8 cellular contexts compared by ENCODE assay signal in genomic region chr15:73873889-73874511, GRCh38. TPM values are rescaled to one million over a fixed set of nuclear protein-coding genes. Genes with fewer than 3 reads are reported as not detected.
A peak's percentile ranks its signal among the peaks of the same experiment; 100 is the strongest.
DNase-seq lines count a peak whose midpoint lies in the region; ATAC-seq and TF ChIP-seq lines count a peak whose summit lies in the region.

No MANE protein-coding gene starts in this region.

- no peak overlapping the region for H3K27ac Mint-ChIP-seq in activated CD4-positive, alpha-beta T cell treated with anti-CD3 and anti-CD28 coated beads, Interleukin-2, amount 10 ng/mL, durations not matched to agents 7 days and 5 days
- no peak overlapping the region for H3K27ac Mint-ChIP-seq in glutamatergic neuron (ENCODE audit: unreplicated experiment)

- no peak overlapping the region for H3K4me3 Mint-ChIP-seq in activated CD4-positive, alpha-beta T cell treated with anti-CD3 and anti-CD28 coated beads, Interleukin-2, amount 10 ng/mL, durations not matched to agents 7 days and 5 days
- no peak overlapping the region for H3K4me3 Mint-ChIP-seq in glutamatergic neuron (ENCODE audit: unreplicated experiment)

- H3K36me3 Mint-ChIP-seq in activated CD4-positive, alpha-beta T cell treated with anti-CD3 and anti-CD28 coated beads, Interleukin-2, amount 10 ng/mL, durations not matched to agents 7 days and 5 days (ENCODE audit: low read depth): no peaks in the 10 kb centered on the region
- peaks cover 5% of the 10 kb centered on the region for H3K36me3 Mint-ChIP-seq in glutamatergic neuron (ENCODE audit: unreplicated experiment)

- peaks cover 48% of the 10 kb centered on the region for H3K27me3 Mint-ChIP-seq in activated CD4-positive, alpha-beta T cell treated with anti-CD3 and anti-CD28 coated beads, Interleukin-2, amount 10 ng/mL, durations not matched to agents 7 days and 5 days
- H3K27me3 Mint-ChIP-seq in glutamatergic neuron (ENCODE audit: unreplicated experiment): peaks cover 2% of the 10 kb centered on the region

- no peak overlapping the region for H3K27ac ChIP-seq in A673 (ENCODE audit: low read depth, low read length, poor library complexity, severe bottlenecking)

- H3K9me3 ChIP-seq in A673 (ENCODE audit: low read depth, low read length, poor library complexity, severe bottlenecking): no peaks in the 10 kb centered on the region

- H3K36me3 ChIP-seq in A673 (ENCODE audit: insufficient read depth, low read length, poor library complexity, severe bottlenecking): no peaks in the 10 kb centered on the region

- DNase-seq in A673 (ENCODE audit: low spot score): peak; percentile 65
- peak; percentile 75 for DNase-seq in ELR (ENCODE audit: low read depth)
- DNase-seq in NCI-H1694 (lab: John Stamatoyannopoulos, UW): peak; percentile 60
- peak; percentile 60 for DNase-seq in activated CD4-positive, alpha-beta T cell treated with anti-CD3 and anti-CD28 coated beads, Interleukin-2, amount 10 ng/mL, durations not matched to agents 7 days and 5 days
- DNase-seq in glutamatergic neuron: no peak
- DNase-seq in stimulated activated CD4-positive, alpha-beta T cell treated with anti-CD3 and anti-CD28 coated beads, Interleukin-4, amount 100 ng/mL, for 24 hours: peak; percentile 31

- CTCF ChIA-PET in A673 (lab: Charles Lee): interaction anchor here (0.8 to 1.5 kb wide), 5 partner anchors 20 to 99 kb away, joined by 3 to 5 read pairs (median 3); no protein-coding TSS in a partner anchor
- CTCF ChIA-PET in activated CD4-positive, alpha-beta T cell treated with anti-CD3 and anti-CD28 coated beads, Interleukin-2, amount 10 ng/mL, durations not matched to agents 7 days and 5 days (lab: Charles Lee): interaction anchor here (0.8 to 1.7 kb wide), 10 partner anchors 9 to 154 kb away, joined by 3 to 5 read pairs (median 3); no protein-coding TSS in a partner anchor

- H3K27me3 ChIP-seq in A673 (replicated peaks; ENCODE audit: insufficient read depth, low read depth, low read length, poor library complexity): peaks cover 50% of the 10 kb centered on the region

- intact Hi-C loops in A673 (cut with micrococcal nuclease; ENCODE audit: unreplicated experiment): loop anchor here (2.0 kb wide), 1 partner anchor 35 kb away; no protein-coding TSS in a partner anchor

- H3K9me3 Mint-ChIP-seq in activated CD4-positive, alpha-beta T cell treated with anti-CD3 and anti-CD28 coated beads, Interleukin-2, amount 10 ng/mL, durations not matched to agents 7 days and 5 days: no peaks in the 10 kb centered on the region
- peaks cover 8% of the 10 kb centered on the region for H3K9me3 Mint-ChIP-seq in glutamatergic neuron (ENCODE audit: unreplicated experiment)

- ATAC-seq in HG03159 (IDR thresholded peaks at IDR 0.05; ENCODE audit: unreplicated experiment) (no peak), GM18907 (IDR thresholded peaks at IDR 0.05; ENCODE audit: unreplicated experiment) (no peak)

- H3K4me1 Mint-ChIP-seq in activated CD4-positive, alpha-beta T cell treated with anti-CD3 and anti-CD28 coated beads, Interleukin-2, amount 10 ng/mL, durations not matched to agents 7 days and 5 days: peaks cover 3% of the 10 kb centered on the region
- peaks cover 2% of the 10 kb centered on the region for H3K4me1 Mint-ChIP-seq in glutamatergic neuron (ENCODE audit: low read depth, unreplicated experiment)

- POLR2A ChIA-PET in A673 (lab: Charles Lee; ENCODE audit: low non-redundant PET): no interaction called here
- POLR2A ChIA-PET in activated CD4-positive, alpha-beta T cell treated with anti-CD3 and anti-CD28 coated beads, Interleukin-2, amount 10 ng/mL, durations not matched to agents 7 days and 5 days (lab: Charles Lee): no interaction called here

- no TSS peak for BruUV-seq in A673 (replicated peaks; lab: Mats Ljungman, UMichigan)

- H3K4me3 ChIP-seq in A673 (ENCODE audit: low read depth, low read length, poor library complexity, severe bottlenecking): no peak overlapping the region

- no peaks in the 10 kb centered on the region for H3K4me1 ChIP-seq in A673 (ENCODE audit: insufficient read depth, low read length, poor library complexity, severe bottlenecking)

- peak; percentile 76 for TF ChIP-seq CTCF in A673 (conservative IDR thresholded peaks at IDR 0.05; ENCODE audit: low read depth, low read length)
- peak; percentile 86 for TF ChIP-seq CTCF in glutamatergic neuron (IDR thresholded peaks at IDR 0.05; ENCODE audit: partially characterized antibody, unreplicated experiment)

RNA-seq across cellular contexts. Expression of gene TBC1D21, which starts 0.6 kb away (rescaled TPM):
- total RNA-seq in A673 (2021) (not detected in 2 replicates), glutamatergic neuron (ENCODE audit: unreplicated experiment) (not detected)
- not detected for total RNA-seq in activated CD4-positive, alpha-beta T cell treated with anti-CD3 and anti-CD28 coated beads, Interleukin-2, amount 10 ng/mL, durations not matched to agents 7 days and 5 days

RNA-seq across cellular contexts. Expression of gene LOXL1, which starts 52.3 kb away (rescaled TPM):
- total RNA-seq in A673 (2021) (117 and 128 TPM in 2 replicates), glutamatergic neuron (ENCODE audit: unreplicated experiment) (163 TPM)
- total RNA-seq in activated CD4-positive, alpha-beta T cell treated with anti-CD3 and anti-CD28 coated beads, Interleukin-2, amount 10 ng/mL, durations not matched to agents 7 days and 5 days: 1 to 10 TPM; 3.4 to 3.5 TPM

Comparison
In these comparisons a context has a peak if more than half of its experiments do, and no peak if none do; other contexts are left out.
1. RNA of gene LOXL1, which starts 52.3 kb away (total RNA-seq): 163 TPM in glutamatergic neuron (single experiment) and 117 to 128 TPM in A673; 3.4 to 3.5 TPM in activated CD4-positive, alpha-beta T cell treated with anti-CD3 and anti-CD28 coated beads, Interleukin-2, amount 10 ng/mL, durations not matched to agents 7 days and 5 days; every median in the first group is over 10 times any median in the second.